1 cellular context compared by ENCODE assay signal in genomic region chr10:26733750-26734568, GRCh38.
A peak's percentile ranks its signal among the peaks of the same experiment; 100 is the strongest.
TF ChIP-seq lines count a peak whose summit lies in the region.

No MANE protein-coding gene starts in this region.

TF ChIP-seq in HepG2, 621 proteins besides CTCF, POLR2A, EP300 and RAD21 (continued from another document):
- TF ChIP-seq TFDP2 (CRISPR knock-in tag; IDR thresholded peaks at IDR 0.05) (no peak), ZNF841 (CRISPR knock-in tag; IDR thresholded peaks at IDR 0.05; ENCODE audit: borderline replicate concordance) (no peak), ZNF253 (CRISPR knock-in tag; IDR thresholded peaks at IDR 0.05; ENCODE audit: borderline replicate concordance) (no peak), HMG20A (CRISPR knock-in tag; IDR thresholded peaks at IDR 0.05; ENCODE audit: borderline replicate concordance) (peak; percentile 74; the same call in 1 of the 2 replicates), AFF4 (CRISPR knock-in tag; IDR thresholded peaks at IDR 0.05) (no peak), ARNT (IDR thresholded peaks at IDR 0.05) (no peak), ZNF33B (CRISPR knock-in tag; IDR thresholded peaks at IDR 0.05) (no peak), ZBTB33 (CRISPR knock-in tag; IDR thresholded peaks at IDR 0.05) (no peak; the same call in none of the 2 replicates), RORA (CRISPR knock-in tag; IDR thresholded peaks at IDR 0.05) (no peak), ZBTB49 (CRISPR knock-in tag; IDR thresholded peaks at IDR 0.05; ENCODE audit: borderline replicate concordance) (no peak), ZNF18 (CRISPR knock-in tag; IDR thresholded peaks at IDR 0.05; ENCODE audit: insufficient replicate concordance) (no peak), IKZF4 (CRISPR knock-in tag; IDR thresholded peaks at IDR 0.05; ENCODE audit: borderline replicate concordance, low read depth, not compliant biosample characterization) (no peak), DR1 (CRISPR knock-in tag; IDR thresholded peaks at IDR 0.05) (no peak), ZSCAN9 (CRISPR knock-in tag; IDR thresholded peaks at IDR 0.05; ENCODE audit: borderline replicate concordance) (peak; percentile 83), NFKBIZ (CRISPR knock-in tag; IDR thresholded peaks at IDR 0.05) (no peak), CHD4 (IDR thresholded peaks at IDR 0.05; ENCODE audit: borderline replicate concordance, low read length) (peak; percentile 49; the same call in 1 of the 2 replicates)
- TF ChIP-seq, protein P1, sequence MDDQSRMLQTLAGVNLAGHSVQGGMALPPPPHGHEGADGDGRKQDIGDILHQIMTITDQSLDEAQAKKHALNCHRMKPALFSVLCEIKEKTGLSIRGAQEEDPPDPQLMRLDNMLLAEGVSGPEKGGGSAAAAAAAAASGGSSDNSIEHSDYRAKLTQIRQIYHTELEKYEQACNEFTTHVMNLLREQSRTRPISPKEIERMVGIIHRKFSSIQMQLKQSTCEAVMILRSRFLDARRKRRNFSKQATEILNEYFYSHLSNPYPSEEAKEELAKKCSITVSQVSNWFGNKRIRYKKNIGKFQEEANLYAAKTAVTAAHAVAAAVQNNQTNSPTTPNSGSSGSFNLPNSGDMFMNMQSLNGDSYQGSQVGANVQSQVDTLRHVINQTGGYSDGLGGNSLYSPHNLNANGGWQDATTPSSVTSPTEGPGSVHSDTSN (CRISPR knock-in tag; IDR thresholded peaks at IDR 0.05; ENCODE audit: borderline replicate concordance) = no peak
